1 cellular context compared by ENCODE assay signal in the genomic region with DNA sequence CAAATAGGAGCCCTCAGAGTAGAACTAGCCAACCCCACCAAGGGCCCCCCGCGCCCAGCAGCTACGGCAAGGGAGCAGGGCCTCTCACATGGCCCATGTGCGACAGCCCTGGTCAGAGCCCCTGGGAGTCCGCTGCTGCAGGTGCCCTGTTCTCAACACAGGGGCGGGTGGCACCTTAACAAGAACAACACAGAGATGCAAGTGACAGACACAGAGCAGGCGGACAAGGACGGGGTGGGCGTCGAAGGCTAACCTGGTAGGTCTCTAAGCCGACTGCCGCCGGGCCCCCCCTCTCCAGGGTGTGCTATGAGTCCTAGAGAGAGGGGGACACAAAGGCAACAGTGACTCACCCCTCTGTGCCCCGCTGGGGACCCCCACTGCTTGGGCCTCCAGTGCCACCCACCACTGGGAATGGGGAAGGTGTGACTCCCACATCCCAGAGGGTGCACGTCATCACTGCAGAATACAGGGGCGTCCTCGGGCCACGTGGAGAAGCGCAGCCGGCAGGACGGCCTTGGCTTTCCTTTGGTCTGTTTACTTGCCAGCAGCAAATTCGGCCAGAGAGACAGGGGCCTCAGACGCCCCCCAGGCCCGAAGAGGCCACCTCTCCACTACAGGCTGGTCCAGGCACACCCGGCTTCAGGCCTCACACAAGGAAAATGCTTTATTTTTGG.
TF ChIP-seq lines count a peak whose summit lies in the region.

No MANE protein-coding gene starts in this region.

TF ChIP-seq in GM23338, 12 proteins besides CTCF, POLR2A, EP300 and RAD21 (continued from another document):
- TF ChIP-seq, protein P1, sequence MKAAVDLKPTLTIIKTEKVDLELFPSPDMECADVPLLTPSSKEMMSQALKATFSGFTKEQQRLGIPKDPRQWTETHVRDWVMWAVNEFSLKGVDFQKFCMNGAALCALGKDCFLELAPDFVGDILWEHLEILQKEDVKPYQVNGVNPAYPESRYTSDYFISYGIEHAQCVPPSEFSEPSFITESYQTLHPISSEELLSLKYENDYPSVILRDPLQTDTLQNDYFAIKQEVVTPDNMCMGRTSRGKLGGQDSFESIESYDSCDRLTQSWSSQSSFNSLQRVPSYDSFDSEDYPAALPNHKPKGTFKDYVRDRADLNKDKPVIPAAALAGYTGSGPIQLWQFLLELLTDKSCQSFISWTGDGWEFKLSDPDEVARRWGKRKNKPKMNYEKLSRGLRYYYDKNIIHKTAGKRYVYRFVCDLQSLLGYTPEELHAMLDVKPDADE (IDR thresholded peaks at IDR 0.05), result no peak
- TF ChIP-seq EZH2phosphoT487 (IDR thresholded peaks at IDR 0.05; ENCODE audit: unreplicated experiment) (no peak), CREB1 (CRISPR knock-in tag; IDR thresholded peaks at IDR 0.05; ENCODE audit: low read depth) (no peak), ZNF114 (CRISPR knock-in tag; IDR thresholded peaks at IDR 0.05) (no peak), EZH2 (IDR thresholded peaks at IDR 0.05; ENCODE audit: low read depth, unreplicated experiment) (no peak), NANOG (IDR thresholded peaks at IDR 0.05; ENCODE audit: borderline replicate concordance) (no peak), POLR2AphosphoS5 (IDR thresholded peaks at IDR 0.05; ENCODE audit: low read depth) (no peak), STAT1 (IDR thresholded peaks at IDR 0.05; ENCODE audit: unreplicated experiment) (no peak), ZNF331 (CRISPR knock-in tag; IDR thresholded peaks at IDR 0.05; ENCODE audit: low read depth) (no peak)
- TF ChIP-seq, protein P2, sequence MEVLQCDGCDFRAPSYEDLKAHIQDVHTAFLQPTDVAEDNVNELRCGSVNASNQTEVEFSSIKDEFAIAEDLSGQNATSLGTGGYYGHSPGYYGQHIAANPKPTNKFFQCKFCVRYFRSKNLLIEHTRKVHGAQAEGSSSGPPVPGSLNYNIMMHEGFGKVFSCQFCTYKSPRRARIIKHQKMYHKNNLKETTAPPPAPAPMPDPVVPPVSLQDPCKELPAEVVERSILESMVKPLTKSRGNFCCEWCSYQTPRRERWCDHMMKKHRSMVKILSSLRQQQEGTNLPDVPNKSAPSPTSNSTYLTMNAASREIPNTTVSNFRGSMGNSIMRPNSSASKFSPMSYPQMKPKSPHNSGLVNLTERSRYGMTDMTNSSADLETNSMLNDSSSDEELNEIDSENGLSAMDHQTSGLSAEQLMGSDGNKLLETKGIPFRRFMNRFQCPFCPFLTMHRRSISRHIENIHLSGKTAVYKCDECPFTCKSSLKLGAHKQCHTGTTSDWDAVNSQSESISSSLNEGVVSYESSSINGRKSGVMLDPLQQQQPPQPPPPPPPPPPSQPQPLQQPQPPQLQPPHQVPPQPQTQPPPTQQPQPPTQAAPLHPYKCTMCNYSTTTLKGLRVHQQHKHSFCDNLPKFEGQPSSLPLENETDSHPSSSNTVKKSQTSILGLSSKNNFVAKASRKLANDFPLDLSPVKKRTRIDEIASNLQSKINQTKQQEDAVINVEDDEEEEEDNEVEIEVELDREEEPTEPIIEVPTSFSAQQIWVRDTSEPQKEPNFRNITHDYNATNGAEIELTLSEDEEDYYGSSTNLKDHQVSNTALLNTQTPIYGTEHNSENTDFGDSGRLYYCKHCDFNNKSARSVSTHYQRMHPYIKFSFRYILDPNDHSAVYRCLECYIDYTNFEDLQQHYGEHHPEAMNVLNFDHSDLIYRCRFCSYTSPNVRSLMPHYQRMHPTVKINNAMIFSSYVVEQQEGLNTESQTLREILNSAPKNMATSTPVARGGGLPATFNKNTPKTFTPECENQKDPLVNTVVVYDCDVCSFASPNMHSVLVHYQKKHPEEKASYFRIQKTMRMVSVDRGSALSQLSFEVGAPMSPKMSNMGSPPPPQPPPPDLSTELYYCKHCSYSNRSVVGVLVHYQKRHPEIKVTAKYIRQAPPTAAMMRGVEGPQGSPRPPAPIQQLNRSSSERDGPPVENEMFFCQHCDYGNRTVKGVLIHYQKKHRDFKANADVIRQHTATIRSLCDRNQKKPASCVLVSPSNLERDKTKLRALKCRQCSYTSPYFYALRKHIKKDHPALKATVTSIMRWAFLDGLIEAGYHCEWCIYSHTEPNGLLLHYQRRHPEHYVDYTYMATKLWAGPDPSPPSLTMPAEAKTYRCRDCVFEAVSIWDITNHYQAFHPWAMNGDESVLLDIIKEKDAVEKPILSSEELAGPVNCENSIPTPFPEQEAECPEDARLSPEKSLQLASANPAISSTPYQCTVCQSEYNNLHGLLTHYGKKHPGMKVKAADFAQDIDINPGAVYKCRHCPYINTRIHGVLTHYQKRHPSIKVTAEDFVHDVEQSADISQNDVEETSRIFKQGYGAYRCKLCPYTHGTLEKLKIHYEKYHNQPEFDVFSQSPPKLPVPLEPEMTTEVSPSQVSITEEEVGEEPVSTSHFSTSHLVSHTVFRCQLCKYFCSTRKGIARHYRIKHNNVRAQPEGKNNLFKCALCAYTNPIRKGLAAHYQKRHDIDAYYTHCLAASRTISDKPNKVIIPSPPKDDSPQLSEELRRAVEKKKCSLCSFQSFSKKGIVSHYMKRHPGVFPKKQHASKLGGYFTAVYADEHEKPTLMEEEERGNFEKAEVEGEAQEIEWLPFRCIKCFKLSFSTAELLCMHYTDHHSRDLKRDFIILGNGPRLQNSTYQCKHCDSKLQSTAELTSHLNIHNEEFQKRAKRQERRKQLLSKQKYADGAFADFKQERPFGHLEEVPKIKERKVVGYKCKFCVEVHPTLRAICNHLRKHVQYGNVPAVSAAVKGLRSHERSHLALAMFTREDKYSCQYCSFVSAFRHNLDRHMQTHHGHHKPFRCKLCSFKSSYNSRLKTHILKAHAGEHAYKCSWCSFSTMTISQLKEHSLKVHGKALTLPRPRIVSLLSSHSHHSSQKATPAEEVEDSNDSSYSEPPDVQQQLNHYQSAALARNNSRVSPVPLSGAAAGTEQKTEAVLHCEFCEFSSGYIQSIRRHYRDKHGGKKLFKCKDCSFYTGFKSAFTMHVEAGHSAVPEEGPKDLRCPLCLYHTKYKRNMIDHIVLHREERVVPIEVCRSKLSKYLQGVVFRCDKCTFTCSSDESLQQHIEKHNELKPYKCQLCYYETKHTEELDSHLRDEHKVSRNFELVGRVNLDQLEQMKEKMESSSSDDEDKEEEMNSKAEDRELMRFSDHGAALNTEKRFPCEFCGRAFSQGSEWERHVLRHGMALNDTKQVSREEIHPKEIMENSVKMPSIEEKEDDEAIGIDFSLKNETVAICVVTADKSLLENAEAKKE (CRISPR knock-in tag; IDR thresholded peaks at IDR 0.05), result no peak
